8 cellular contexts compared by ENCODE assay signal in genomic region chrX:119468186-119468929, GRCh38. TPM values are rescaled to one million over a fixed set of nuclear protein-coding genes. Genes with fewer than 3 reads are reported as not detected.
DNase-seq lines count a peak whose midpoint lies in the region; ATAC-seq and TF ChIP-seq lines count a peak whose summit lies in the region.

Gene SLC25A5 (plus strand): TSS chrX:119468444. CDS start chrX:119468516, 72 bp downstream.

- H3K9ac ChIP-seq in endocrine pancreas (ENCODE audit: control insufficient read depth, insufficient read depth, low read length), result peak within 1 kb of the TSS; percentile 77

- peak; percentile 81 for ATAC-seq in GM19467 (IDR thresholded peaks at IDR 0.05; ENCODE audit: unreplicated experiment)

- peak within 1 kb of the TSS; percentile 85 for H3K27ac Mint-ChIP-seq in mesothelial cell of epicardium

- peaks cover 9% of the 10 kb centered on the region for H3K9me3 Mint-ChIP-seq in mesothelial cell of epicardium

- peak within 1 kb of the TSS; percentile 82 for H3K4me3 Mint-ChIP-seq in mesothelial cell of epicardium

- H3K4me1 ChIP-seq in endocrine pancreas (ENCODE audit: control insufficient read depth, insufficient read depth, low read length), result no peaks in the 10 kb centered on the region

- no peaks in the 10 kb centered on the region for H3K36me3 ChIP-seq in endocrine pancreas (ENCODE audit: control insufficient read depth, insufficient read depth, low read length)

- H3K4me1 Mint-ChIP-seq in mesothelial cell of epicardium, result no peaks in the 10 kb centered on the region

- H3K27me3 Mint-ChIP-seq in mesothelial cell of epicardium (ENCODE audit: low read depth), result no peaks in the 10 kb centered on the region

- H3K9me3 ChIP-seq in endocrine pancreas (ENCODE audit: control insufficient read depth, low read length), result no peaks in the 10 kb centered on the region

- peaks cover 5% of the 10 kb centered on the region for H3K36me3 Mint-ChIP-seq in mesothelial cell of epicardium

- H3K27me3 ChIP-seq in endocrine pancreas (ENCODE audit: control insufficient read depth, insufficient read depth, low read length), result no peaks in the 10 kb centered on the region

- H3K4me3 ChIP-seq in endocrine pancreas (ENCODE audit: control insufficient read depth, insufficient read depth, low read length), result peak within 1 kb of the TSS; percentile 76

- DNase-seq in CMK (ENCODE audit: low read depth), result peak; percentile 63
- DNase-seq in HPDE6-E6E7 (ENCODE audit: extremely low spot score), result peak; percentile 46
- peak; percentile 74 for DNase-seq in NOMO-1 treated with DMSO at 0.1 percent for 48 hours (lab: John Stamatoyannopoulos, UW; ENCODE audit: unreplicated experiment)
- DNase-seq in activated CD8-positive, alpha-beta memory T cell treated with anti-CD3 and anti-CD28 coated beads, Interleukin-2, amount 50 U/mL, for 1 hour (ENCODE audit: extremely low read depth), result peak; percentile 45
- DNase-seq in mesothelial cell of epicardium (ENCODE audit: low spot score in 2 of 2, unreplicated experiment in 2 of 2), result peak; percentile 64 to 77
- peak; percentile 74 to 76 for DNase-seq in stimulated activated CD8-positive, alpha-beta memory T cell treated with anti-CD3 and anti-CD28 coated beads, Interleukin-15, amount 100 ng/mL, for 48 hours (ENCODE audit: low read depth in 2 of 2)

- no peak for TF ChIP-seq CTCF in mesothelial cell of epicardium (IDR thresholded peaks at IDR 0.05; ENCODE audit: unreplicated experiment)

RNA-seq across cellular contexts. Expression of gene SLC25A5, which starts in this region (rescaled TPM):
- 171 to 179 TPM (median 177 TPM) in 3 replicates for total RNA-seq in mesothelial cell of epicardium

Comparison
In these comparisons a context has a peak if more than half of its experiments do, and no peak if none do; other contexts are left out.
1. Peak in every context shown above with its lines: DNase-seq, ATAC-seq and H3K4me3 ChIP-seq.